15 cellular contexts compared by ENCODE assay signal in the genomic region with DNA sequence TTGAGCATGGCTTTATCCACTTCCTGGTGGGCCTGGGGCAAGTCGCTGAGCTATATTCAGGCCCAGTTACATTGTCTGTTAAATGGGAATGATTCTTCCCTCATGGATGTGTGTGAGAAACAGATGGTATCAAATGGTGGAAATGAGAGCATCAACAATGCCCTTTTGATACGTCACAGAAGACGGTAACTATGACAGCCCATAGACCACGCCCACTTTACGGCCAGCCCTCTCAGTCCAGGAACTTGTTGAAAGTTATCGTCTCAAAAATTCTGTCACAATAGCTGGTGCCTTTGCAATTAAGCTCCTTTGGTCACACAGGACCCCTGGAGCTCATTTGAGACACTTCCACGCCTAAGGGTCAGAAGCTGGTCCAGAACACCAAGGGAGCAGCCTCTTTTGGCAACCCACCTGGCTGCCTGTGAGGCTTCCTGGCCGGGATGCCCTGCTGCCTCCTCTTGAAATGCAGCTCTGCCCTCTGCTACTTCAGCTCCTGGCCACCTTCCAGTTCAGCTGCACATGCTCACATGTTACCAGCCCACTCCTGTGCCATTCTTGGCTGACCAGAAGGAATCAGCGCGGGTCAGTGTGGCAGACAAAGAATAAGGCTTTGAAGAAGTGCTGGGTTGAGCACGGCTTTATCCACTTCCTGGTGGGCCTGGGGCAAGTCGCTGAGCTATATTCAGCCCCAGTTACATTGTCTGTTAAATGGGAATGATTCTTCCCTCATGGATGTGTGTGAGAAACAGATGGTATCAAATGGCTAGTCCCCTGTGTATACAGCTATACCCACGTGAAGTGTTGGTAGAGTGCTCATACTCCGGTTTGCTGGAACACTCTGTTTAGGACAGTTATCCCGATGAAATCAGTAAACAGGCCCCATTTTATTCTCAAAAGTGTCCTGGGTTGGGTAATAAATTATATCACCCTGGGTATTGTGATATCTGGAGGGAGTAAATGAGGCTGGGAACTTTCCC.
A peak's percentile ranks its signal among the peaks of the same experiment; 100 is the strongest.
DNase-seq lines count a peak whose midpoint lies in the region; ATAC-seq and TF ChIP-seq lines count a peak whose summit lies in the region.
"Had no signal": no experiment of that assay in that cellular context is flagged by ENCODE, and none has a peak within 500 bp of the region (broad histone marks: within the 10 kb centered on the region; RNA-seq: fewer than 3 reads in every experiment).

No MANE protein-coding gene starts in this region.

- no peaks in the 10 kb centered on the region for H3K79me2 ChIP-seq in GM23338 (replicated peaks; ENCODE audit: insufficient read depth)
- no peaks in the 10 kb centered on the region for H3K79me2 ChIP-seq in SK-N-SH (ENCODE audit: insufficient read depth)

- TF ChIP-seq POLR2A in sigmoid colon (IDR thresholded peaks at IDR 0.05) (no peak), adrenal gland (IDR thresholded peaks at IDR 0.05) (no peak)

- H3K36me3 Mint-ChIP-seq in GM23338 (ENCODE audit: low read depth) = no peaks in the 10 kb centered on the region

- no peaks in the 10 kb centered on the region for H3F3A ChIP-seq in GM23338 (replicated peaks; ENCODE audit: low read depth)
- peaks cover 2% of the 10 kb centered on the region for H3F3A ChIP-seq in SK-N-SH (replicated peaks; ENCODE audit: insufficient read depth)

- no peak overlapping the region for H3K4me3 Mint-ChIP-seq in GM23338
- H3K4me3 Mint-ChIP-seq: activated CD8-positive, alpha-beta T cell treated with anti-CD3 and anti-CD28 coated beads for 36 hours; activated T-helper 17 cell treated with anti-CD3 and anti-CD28 coated beads, Interleukin-2, amount 50 U/mL, for 72 hours had no signal

- no peak for TF ChIP-seq CTCF in GM23338 (conservative IDR thresholded peaks at IDR 0.05; ENCODE audit: low read depth in 2 of 2)
- no peak for TF ChIP-seq CTCF in SK-N-SH (IDR thresholded peaks at IDR 0.05)
- TF ChIP-seq CTCF in sigmoid colon (IDR thresholded peaks at IDR 0.05) = no peak
- TF ChIP-seq CTCF in adrenal gland (IDR thresholded peaks at IDR 0.05) = no peak

- ATAC-seq in GM23338 = no peak
- ATAC-seq in left cardiac atrium = peak; percentile 86 to 95
- no peak for ATAC-seq in GM21528 (IDR thresholded peaks at IDR 0.05; ENCODE audit: low FRiP score, unreplicated experiment)
- ATAC-seq: activated CD8-positive, alpha-beta T cell treated with anti-CD3 and anti-CD28 coated beads for 36 hours; activated T-helper 17 cell treated with anti-CD3 and anti-CD28 coated beads, Interleukin-2, amount 50 U/mL, for 72 hours had no signal

- TF ChIP-seq EP300 in SK-N-SH (IDR thresholded peaks at IDR 0.05; ENCODE audit: borderline replicate concordance in 1 of 2, low read depth in 1 of 2, low read length in 1 of 2) = no peak
- TF ChIP-seq EP300 in sigmoid colon (IDR thresholded peaks at IDR 0.05) = no peak

- H2AFZ ChIP-seq in GM23338 (peak overlapping the region; percentile 47; the same call in 1 of the 2 replicates), SK-N-SH (ENCODE audit: low read depth) (peak overlapping the region; percentile 71; the same call in 1 of the 2 replicates)

- H3K27ac Mint-ChIP-seq in GM23338 = no peak overlapping the region
- H3K27ac Mint-ChIP-seq: activated CD8-positive, alpha-beta T cell treated with anti-CD3 and anti-CD28 coated beads for 36 hours; activated T-helper 17 cell treated with anti-CD3 and anti-CD28 coated beads, Interleukin-2, amount 50 U/mL, for 72 hours had no signal

- no peaks in the 10 kb centered on the region for H3K4me1 ChIP-seq in GM23338 (ENCODE audit: insufficient read depth)
- peaks cover 0 to 7% of the 10 kb centered on the region in 2 experiments; a peak in 2 of 4 replicates for H3K4me1 ChIP-seq in SK-N-SH (ENCODE audit: control insufficient read depth in 1 of 2, insufficient read depth in 2 of 2, low read depth in 1 of 2, low read length in 1 of 2)
- peaks cover 0 to 13% (median 7%) of the 10 kb centered on the region in 4 donors for H3K4me1 ChIP-seq in sigmoid colon
- H3K4me1 ChIP-seq in adrenal gland (replicated peaks in 1 of 2) = no peaks in the 10 kb centered on the region

- H3K9me3 ChIP-seq in SK-N-SH (0 out of 2 replicates have a peak, but pooled peaks cover 9% of the 10 kb centered on the region), sigmoid colon (peaks cover 0 to 2% (median 0%) of the 10 kb centered on the region in 4 donors), adrenal gland (replicated peaks in 1 of 3) (no peaks in the 10 kb centered on the region)
- H3K9me3 ChIP-seq: esophagus squamous epithelium, testis had no signal

- no peaks in the 10 kb centered on the region for H3K27me3 ChIP-seq in GM23338 (ENCODE audit: insufficient read depth)
- H3K27me3 ChIP-seq in SK-N-SH (ENCODE audit: insufficient read depth) = no peaks in the 10 kb centered on the region
- no peaks in the 10 kb centered on the region for H3K27me3 ChIP-seq in sigmoid colon
- H3K27me3 ChIP-seq in adrenal gland = no peaks in the 10 kb centered on the region
- H3K27me3 ChIP-seq: BLaER1 treated with 17β-estradiol and CSF1 and Interleukin-3, amounts not matched to agents 10 nM and 100 nM; esophagus squamous epithelium; testis had no signal

- no peak overlapping the region for H3K4me2 ChIP-seq in GM23338
- H3K4me2 ChIP-seq in SK-N-SH = peak overlapping the region; percentile 36

- H4K20me1 ChIP-seq in GM23338 (replicated peaks; ENCODE audit: insufficient read depth) = no peaks in the 10 kb centered on the region
- H4K20me1 ChIP-seq in SK-N-SH (ENCODE audit: insufficient read depth) = no peaks in the 10 kb centered on the region
- H4K20me1 ChIP-seq: BLaER1 treated with 17β-estradiol and CSF1 and Interleukin-3, amounts not matched to agents 10 nM and 100 nM had no signal

- no peaks in the 10 kb centered on the region; the same call in 1 of the 3 replicates for H3K9me3 Mint-ChIP-seq in GM23338
- H3K9me3 Mint-ChIP-seq: activated T-helper 17 cell treated with anti-CD3 and anti-CD28 coated beads, Interleukin-2, amount 50 U/mL, for 72 hours had no signal

- H3K9ac ChIP-seq in SK-N-SH = peak overlapping the region; percentile 12; the same call in 1 of the 2 replicates
- H3K9ac ChIP-seq: BLaER1 treated with 17β-estradiol and CSF1 and Interleukin-3, amounts not matched to agents 10 nM and 100 nM had no signal

- WGBS in SK-N-SH (ENCODE audit: low lambda C conversion rate) = 31% methylated on average over 15 of the region's 15 CpGs
- WGBS in sigmoid colon, 2 donors = 88 to 94% methylated on average over 15 of the region's 15 CpGs
- 88 to 91% (median 90%) methylated on average over 14 to 15 of the region's 15 CpGs for WGBS in adrenal gland, 4 donors

- H3K27me3 Mint-ChIP-seq in GM23338 (ENCODE audit: insufficient read depth, low read depth, poor library complexity) = no peaks in the 10 kb centered on the region
- H3K27me3 Mint-ChIP-seq: activated CD8-positive, alpha-beta T cell treated with anti-CD3 and anti-CD28 coated beads for 36 hours; activated T-helper 17 cell treated with anti-CD3 and anti-CD28 coated beads, Interleukin-2, amount 50 U/mL, for 72 hours had no signal

- H3K4me3 ChIP-seq in GM23338 (no peak overlapping the region), SK-N-SH (ENCODE audit: low read depth in 2 of 2, low read length in 1 of 2) (no peak overlapping the region), sigmoid colon (no peak overlapping the region), adrenal gland (no peak overlapping the region)
- H3K4me3 ChIP-seq: BLaER1 treated with 17β-estradiol and CSF1 and Interleukin-3, amounts not matched to agents 10 nM and 100 nM; esophagus squamous epithelium had no signal

- no peak for TF ChIP-seq RAD21 in SK-N-SH (IDR thresholded peaks at IDR 0.05; ENCODE audit: low read length)

- intact Hi-C loops in left cardiac atrium (cut with DNase I) = no loop called here
- intact Hi-C loops in sigmoid colon (cut with DNase I) = no loop called here
- intact Hi-C loops in adrenal gland (cut with DNase I) = no loop called here

- POLR2A ChIA-PET in SK-N-SH (lab: Yijun Ruan, JAX) = no interaction called here

- H3K4me1 Mint-ChIP-seq in GM23338 = 0 out of 3 replicates have a peak, but pooled peaks cover 3% of the 10 kb centered on the region

- CTCF ChIA-PET in SK-N-SH (lab: Yijun Ruan, JAX) = no interaction called here

- H3K27ac ChIP-seq in GM23338 (ENCODE audit: low read depth) = no peak overlapping the region
- peak overlapping the region in 1 of 2 experiments; percentile 59; a peak in 2 of 4 replicates for H3K27ac ChIP-seq in SK-N-SH (ENCODE audit: low read depth in 2 of 2, low read length in 1 of 2)
- peak overlapping the region in 2 of 4 donors; percentile 25 to 40 for H3K27ac ChIP-seq in sigmoid colon
- no peak overlapping the region for H3K27ac ChIP-seq in adrenal gland

- DNase-seq in GM23338 (ENCODE audit: low spot score) (no peak), SK-N-SH (no peak), left cardiac atrium (peak; percentile 65), sigmoid colon (peak; percentile 80), adrenal gland (no peak), 8988T (no peak), glomerular visceral epithelial cell (ENCODE audit: extremely low spot score) (no peak)
- DNase-seq: activated CD8-positive, alpha-beta T cell treated with anti-CD3 and anti-CD28 coated beads for 36 hours; EL; esophagus squamous epithelium; NCI-H2107; testis had no signal

- H3K36me3 ChIP-seq in GM23338 (ENCODE audit: insufficient read depth) (no peaks in the 10 kb centered on the region), SK-N-SH (replicated peaks in 1 of 2; ENCODE audit: control insufficient read depth in 1 of 2, insufficient read depth in 2 of 2, low read length in 1 of 2) (peaks cover 0 to 3% of the 10 kb centered on the region in 2 experiments), sigmoid colon (no peaks in the 10 kb centered on the region), adrenal gland (replicated peaks in 1 of 2) (no peaks in the 10 kb centered on the region)
- H3K36me3 ChIP-seq: BLaER1 treated with 17β-estradiol and CSF1 and Interleukin-3, amounts not matched to agents 10 nM and 100 nM; esophagus squamous epithelium had no signal

- H3K9me2 ChIP-seq in GM23338 (ENCODE audit: insufficient read depth) = peaks cover 3% of the 10 kb centered on the region; the same call in 1 of the 2 replicates
- H3K9me2 ChIP-seq in SK-N-SH = no peaks in the 10 kb centered on the region

TF ChIP-seq in GM23338, 12 proteins besides CTCF, POLR2A, EP300 and RAD21:
- TF ChIP-seq ZNF114 (CRISPR knock-in tag; IDR thresholded peaks at IDR 0.05) = no peak

TF ChIP-seq in SK-N-SH, 30 proteins besides CTCF, POLR2A, EP300 and RAD21:
- 0 out of 2 replicates have a peak, but pooled peaks have one; percentile 24 for TF ChIP-seq NFIC (IDR thresholded peaks at IDR 0.05; ENCODE audit: borderline replicate concordance)
- TF ChIP-seq RFX5 (IDR thresholded peaks at IDR 0.05; ENCODE audit: low read length) = no peak

Comparison
In these comparisons a context has a peak if more than half of its experiments do, and no peak if none do; other contexts are left out.
1. ATAC-seq: peak in left cardiac atrium (2 of 2); none in GM23338 (single experiment) and GM21528 (single experiment).
2. DNase-seq: peak in left cardiac atrium (single experiment) and sigmoid colon (single experiment); none in GM23338 (single experiment), SK-N-SH (single experiment), adrenal gland (0 of 7), 8988T (single experiment) and glomerular visceral epithelial cell (single experiment).